Comparison of ENCODE assay signal across 2 cellular contexts in the genomic region with DNA sequence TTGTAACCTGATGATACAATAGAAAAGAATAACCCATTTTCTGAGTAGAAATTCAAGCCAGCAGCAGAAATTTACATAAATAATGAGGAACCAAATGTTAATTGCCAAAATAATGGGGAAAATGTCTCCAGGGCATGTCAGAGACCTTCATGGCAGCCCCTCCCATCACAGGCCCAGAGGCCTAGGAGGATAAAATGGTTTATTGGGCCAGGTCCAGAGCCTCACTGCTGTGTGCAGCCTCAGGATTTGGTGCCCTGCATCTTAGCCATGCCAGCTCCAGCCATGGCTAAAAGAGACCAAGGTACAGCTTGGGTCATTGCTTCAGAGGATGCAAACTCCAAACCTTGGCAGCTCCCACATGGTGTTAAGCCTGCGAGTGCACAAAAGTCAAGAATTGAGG.
TF ChIP-seq lines count a peak whose summit lies in the region.

No MANE protein-coding gene starts in this region.

TF ChIP-seq in A549, 52 proteins besides CTCF, POLR2A, EP300 and RAD21 (continued from another document):
- TF ChIP-seq SMC3 (IDR thresholded peaks at IDR 0.05) (no peak), E2F6 (IDR thresholded peaks at IDR 0.05; ENCODE audit: borderline replicate concordance, low read depth) (no peak), CBX8 (IDR thresholded peaks at IDR 0.05) (no peak), NFE2L2 (conservative IDR thresholded peaks at IDR 0.05; ENCODE audit: low read length) (no peak), RFX5 (IDR thresholded peaks at IDR 0.05) (no peak), PHF8 (IDR thresholded peaks at IDR 0.05; ENCODE audit: borderline replicate concordance, low read depth) (no peak)

TF ChIP-seq in HEK293, 187 proteins besides CTCF, POLR2A, EP300 and RAD21 (continued from another document):
- TF ChIP-seq ZNF585B (tag by site-specific recombination; IDR thresholded peaks at IDR 0.05) (peak; percentile 77), ZNF48 (tag by site-specific recombination; IDR thresholded peaks at IDR 0.05) (no peak), ZNF223 (tag by site-specific recombination; IDR thresholded peaks at IDR 0.05) (no peak), SETDB1 (IDR thresholded peaks at IDR 0.05; ENCODE audit: insufficient read length, low read length) (peak; percentile 33)
